In the genomic region with DNA sequence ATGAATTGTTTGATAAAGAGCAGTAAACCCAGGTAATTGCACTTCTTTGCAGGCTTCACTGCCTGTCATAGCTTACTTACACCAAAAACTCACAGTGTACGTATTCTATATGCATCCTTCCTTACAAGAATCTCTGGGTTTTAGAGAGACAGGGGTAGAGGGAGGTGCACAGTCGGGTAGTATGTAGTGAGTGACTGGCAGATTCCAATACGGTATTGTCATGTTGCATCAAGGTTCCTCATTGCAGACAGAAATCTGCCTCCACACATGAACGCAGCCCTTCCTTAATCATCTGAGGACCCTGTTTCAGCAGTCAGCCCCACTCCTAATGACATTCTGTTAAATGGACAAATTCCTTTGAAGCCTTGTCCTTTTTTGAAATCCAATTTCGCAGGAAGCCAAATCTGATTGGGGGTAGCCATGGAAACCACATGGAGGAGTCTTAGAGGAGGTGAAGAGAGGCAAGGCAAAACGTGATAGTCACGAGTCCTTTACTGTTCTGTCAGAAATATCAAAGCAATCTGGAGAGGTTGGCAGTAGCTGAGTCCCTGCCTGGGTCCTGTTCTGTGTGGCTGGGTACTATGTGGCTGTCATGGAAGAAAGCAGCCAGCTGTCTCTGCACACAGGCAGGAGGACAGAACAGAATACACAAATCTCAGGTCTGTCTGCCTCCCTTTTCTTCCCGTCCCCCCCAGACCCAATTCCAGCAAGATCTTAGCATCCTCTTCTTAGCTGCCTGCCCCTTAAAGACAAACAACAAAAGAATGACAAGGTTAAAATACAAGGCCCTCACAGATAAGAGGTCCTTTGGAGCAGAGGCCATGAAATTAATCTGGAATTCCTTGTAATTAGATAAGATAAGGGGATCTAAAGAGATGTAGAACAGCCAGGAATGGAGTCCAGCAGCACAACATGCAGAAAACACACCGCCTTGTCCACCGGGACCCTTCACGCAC, we compare ENCODE assay signal across 22 cellular contexts. TPM values are rescaled to one million over a fixed set of nuclear protein-coding genes. Genes with fewer than 3 reads are reported as not detected.
"Had no signal": no experiment of that assay in that cellular context is flagged by ENCODE, and none has a peak within 500 bp of the region (broad histone marks: within the 10 kb centered on the region; RNA-seq: fewer than 3 reads in every experiment).

No MANE protein-coding gene starts in this region.

- H3K9me3 ChIP-seq: ascending aorta, breast epithelium, esophagus squamous epithelium, heart right ventricle, right atrium auricular region, tibial artery had no signal

- H3K27ac ChIP-seq: ascending aorta, breast epithelium, esophagus squamous epithelium, heart right ventricle, right atrium auricular region, tibial artery had no signal

- H3K27me3 Mint-ChIP-seq: activated CD4-positive, alpha-beta memory T cell treated with anti-CD3 and anti-CD28 coated beads, Interleukin-2, amount 10 ng/mL, durations not matched to agents 7 days and 5 days; activated CD4-positive, alpha-beta T cell treated with anti-CD3 and anti-CD28 coated beads for 36 hours; activated CD8-positive, alpha-beta memory T cell treated with anti-CD3 and anti-CD28 coated beads, Interleukin-2, amount 10 ng/mL, durations not matched to agents 7 days and 5 days; natural killer cell treated with Interleukin-12 subunit alpha and Interleukin-12 subunit beta and Interleukin-15 and Interleukin-18, amount 100 ng/mL, for 72 hours had no signal

- H3K36me3 Mint-ChIP-seq: natural killer cell treated with Interleukin-12 subunit alpha and Interleukin-12 subunit beta and Interleukin-15 and Interleukin-18, amount 100 ng/mL, for 72 hours had no signal

- H3K36me3 ChIP-seq: ascending aorta, breast epithelium, esophagus squamous epithelium, heart right ventricle, right atrium auricular region, tibial artery had no signal

- H3K27me3 ChIP-seq: ascending aorta had no signal

- H3K9me3 Mint-ChIP-seq: memory B cell had no signal

- DNase-seq: activated CD4-positive, alpha-beta memory T cell treated with anti-CD3 and anti-CD28 coated beads, Interleukin-2, amount 10 ng/mL, durations not matched to agents 7 days and 5 days; activated CD4-positive, alpha-beta T cell treated with anti-CD3 and anti-CD28 coated beads for 36 hours; activated CD8-positive, alpha-beta memory T cell treated with anti-CD3 and anti-CD28 coated beads, Interleukin-2, amount 10 ng/mL, durations not matched to agents 7 days and 5 days; activated naive CD4-positive, alpha-beta T cell treated with Interleukin-2 at 50 U/mL for 16 hours; cerebellar nuclear complex; effector CD8-positive, alpha-beta T cell; esophagus squamous epithelium; heart right ventricle; kidney glomerular epithelial cell; stimulated activated CD4-positive, alpha-beta T cell treated with anti-CD3 and anti-CD28 coated beads, Interleukin-12 subunit alpha, Interleukin-12 subunit beta, amount 100 ng/mL, for 4 hours; stimulated activated CD4-positive, alpha-beta T cell treated with anti-CD3 and anti-CD28 coated beads, Interleukin-1b, Interleukin-23, amount 100 ng/mL, for 48 hours; stimulated activated CD8-positive, alpha-beta memory T cell treated with anti-CD3 and anti-CD28 coated beads, Interleukin-4, amount 100 ng/mL, for 48 hours; stimulated activated naive CD4-positive, alpha-beta T cell treated with Interleukin-2 at 50 U/mL for 16 hours; T-helper 2 cell; tibial artery had no signal

- H3K4me1 ChIP-seq: ascending aorta, breast epithelium, right atrium auricular region had no signal

- H3K4me3 ChIP-seq: ascending aorta, breast epithelium, esophagus squamous epithelium, heart right ventricle, right atrium auricular region, tibial artery had no signal

- FAIRE-seq: endothelial cell of umbilical vein, TTC549 had no signal

- H3K4me3 Mint-ChIP-seq: activated CD4-positive, alpha-beta memory T cell treated with anti-CD3 and anti-CD28 coated beads, Interleukin-2, amount 10 ng/mL, durations not matched to agents 7 days and 5 days; activated CD4-positive, alpha-beta T cell treated with anti-CD3 and anti-CD28 coated beads for 36 hours; activated CD8-positive, alpha-beta memory T cell treated with anti-CD3 and anti-CD28 coated beads, Interleukin-2, amount 10 ng/mL, durations not matched to agents 7 days and 5 days; memory B cell; natural killer cell treated with Interleukin-12 subunit alpha and Interleukin-12 subunit beta and Interleukin-15 and Interleukin-18, amount 100 ng/mL, for 72 hours had no signal

- H3K27ac Mint-ChIP-seq: activated CD4-positive, alpha-beta memory T cell treated with anti-CD3 and anti-CD28 coated beads, Interleukin-2, amount 10 ng/mL, durations not matched to agents 7 days and 5 days; activated CD4-positive, alpha-beta T cell treated with anti-CD3 and anti-CD28 coated beads for 36 hours; activated CD8-positive, alpha-beta memory T cell treated with anti-CD3 and anti-CD28 coated beads, Interleukin-2, amount 10 ng/mL, durations not matched to agents 7 days and 5 days; memory B cell; natural killer cell treated with Interleukin-12 subunit alpha and Interleukin-12 subunit beta and Interleukin-15 and Interleukin-18, amount 100 ng/mL, for 72 hours had no signal

RNA-seq across cellular contexts. Expression of gene SKAP1, which starts 3.1 kb away (rescaled TPM):
- total RNA-seq: ascending aorta, right atrium auricular region had no signal
- polyA plus RNA-seq: endothelial cell of umbilical vein had no signal
